In genomic region chr18:3921826-3922225, GRCh38 we compare ENCODE assay signal across 16 cellular contexts.
DNase-seq lines count a peak whose midpoint lies in the region; ATAC-seq and TF ChIP-seq lines count a peak whose summit lies in the region.
"Had no signal": no experiment of that assay in that cellular context is flagged by ENCODE, and none has a peak within 500 bp of the region (broad histone marks: within the 10 kb centered on the region; RNA-seq: fewer than 3 reads in every experiment).

No MANE protein-coding gene starts in this region.

- peak overlapping the region; percentile 79; the same call in 1 of the 2 replicates for H2AFZ ChIP-seq in OCI-LY1 (ENCODE audit: low read length)
- H2AFZ ChIP-seq: GM23248 had no signal

- no peaks in the 10 kb centered on the region for H3K27me3 ChIP-seq in OCI-LY1 (ENCODE audit: insufficient read depth, low read length)

- no peaks in the 10 kb centered on the region for H3K9me2 ChIP-seq in OCI-LY1 (ENCODE audit: low read depth, low read length)

- in situ Hi-C loops in G401 (cut with HindIII; ENCODE audit: low sequenced_read_pairs): no loop called here

- H3K79me2 ChIP-seq in OCI-LY1 (ENCODE audit: insufficient read depth, low read length): no peaks in the 10 kb centered on the region

- H3K4me2 ChIP-seq in OCI-LY1 (ENCODE audit: low read length): peak overlapping the region; percentile 20; the same call in 1 of the 2 replicates

- TF ChIP-seq CTCF in OCI-LY1 (IDR thresholded peaks at IDR 0.05; ENCODE audit: low read length): no peak

- no peaks in the 10 kb centered on the region for H4K20me1 ChIP-seq in OCI-LY1 (ENCODE audit: insufficient read depth, low read length)

- ATAC-seq in esophagus mucosa: no peak
- ATAC-seq: GM12878 had no signal

- no peaks in the 10 kb centered on the region for H3K9me3 ChIP-seq in OCI-LY1 (ENCODE audit: low read length)

- H3K9ac ChIP-seq in OCI-LY1 (ENCODE audit: low read length): no peak overlapping the region
- H3K9ac ChIP-seq: GM23248 had no signal

- H3K27ac ChIP-seq in OCI-LY1 (ENCODE audit: low read depth, low read length, poor library complexity, severe bottlenecking): peak overlapping the region; percentile 60
- H3K27ac ChIP-seq: GM23248 had no signal

- H3K4me3 ChIP-seq in OCI-LY1 (ENCODE audit: low read depth, low read length, poor library complexity, severe bottlenecking): no peak overlapping the region
- H3K4me3 ChIP-seq: GM12878, GM23248 had no signal

- peaks cover 90% of the 10 kb centered on the region for H3K4me1 ChIP-seq in OCI-LY1 (ENCODE audit: insufficient read depth, low read length, severe bottlenecking)

- H3K36me3 ChIP-seq in OCI-LY1 (ENCODE audit: insufficient read depth, low read length): no peaks in the 10 kb centered on the region

- DNase-seq in G401 (ENCODE audit: low spot score): peak; percentile 97
- peak; percentile 83 to 89 for DNase-seq in cerebellar nuclear complex (lab: John Stamatoyannopoulos, UW)
- DNase-seq in NCI-H2171 (lab: John Stamatoyannopoulos, UW): no peak
- DNase-seq in NCI-H748 treated with DMSO at 0.1 percent for 48 hours (lab: John Stamatoyannopoulos, UW): no peak
- DNase-seq: Calu3; CD4-positive, alpha-beta memory T cell; COR-L47; DMS153; DND-41; GDM1; GM23248; H7; HCEC 1CT had no signal

- H3F3A ChIP-seq in OCI-LY1 (ENCODE audit: insufficient read depth, low read length): no peaks in the 10 kb centered on the region

Comparison
In these comparisons a context has a peak if more than half of its experiments do, and no peak if none do; other contexts are left out.
1. DNase-seq: peak in G401 (single experiment) and cerebellar nuclear complex (2 of 2); none in NCI-H2171 (single experiment) and NCI-H748 treated with DMSO at 0.1 percent for 48 hours (single experiment).